ENCODE assay signal across 13 cellular contexts in genomic region chr22:48711669-48712068, GRCh38.
DNase-seq lines count a peak whose midpoint lies in the region; ATAC-seq and TF ChIP-seq lines count a peak whose summit lies in the region.
"Had no signal": no experiment of that assay in that cellular context is flagged by ENCODE, and none has a peak within 500 bp of the region (broad histone marks: within the 10 kb centered on the region; RNA-seq: fewer than 3 reads in every experiment).

No MANE protein-coding gene starts in this region.

- H3K27ac Mint-ChIP-seq in CD14-positive monocyte = peak overlapping the region in 1 of 7 donors; percentile 56
- H3K27ac Mint-ChIP-seq: CD8-positive, alpha-beta memory T cell had no signal

- no peak overlapping the region for H3K27ac ChIP-seq in left lung
- H3K27ac ChIP-seq: 22Rv1 had no signal

- H3K27me3 ChIP-seq in left lung = no peaks in the 10 kb centered on the region

- intact Hi-C loops in CD14-positive monocyte (cut with micrococcal nuclease) (no loop called here), left lung (cut with DNase I) (no loop called here), sciatic nerve (cut with DNase I) (no loop called here)

- ATAC-seq in left lung (no peak), sciatic nerve (no peak), GM21723 (IDR thresholded peaks at IDR 0.05; ENCODE audit: unreplicated experiment) (no peak)
- ATAC-seq: HCT116 had no signal

- no peaks in the 10 kb centered on the region for H3K36me3 Mint-ChIP-seq in CD14-positive monocyte
- H3K36me3 Mint-ChIP-seq: CD8-positive, alpha-beta memory T cell had no signal

- H3K4me3 ChIP-seq in left lung = no peak overlapping the region

- H3K4me1 ChIP-seq in left lung = no peaks in the 10 kb centered on the region
- H3K4me1 ChIP-seq: Caco-2 had no signal

- H3K9me3 Mint-ChIP-seq in CD14-positive monocyte = peaks cover 0 to 5% (median 2%) of the 10 kb centered on the region in 7 donors

- peaks cover 0 to 3% (median 0%) of the 10 kb centered on the region in 3 donors for H3K27me3 Mint-ChIP-seq in CD14-positive monocyte (ENCODE audit: low read depth in 3 of 3)

- peak; percentile 37 for DNase-seq in activated effector memory CD4-positive, alpha-beta T cell treated with anti-CD3 and anti-CD28 coated beads, Interleukin-2, amount 50 U/mL, for 16 hours
- DNase-seq in activated effector memory CD4-positive, alpha-beta T cell treated with Interleukin-2 at 50 U/mL for 16 hours = no peak
- peak; percentile 27 for DNase-seq in CD14-positive monocyte (ENCODE audit: low spot score)
- peak; percentile 17 to 55 for DNase-seq in left lung
- DNase-seq in sciatic nerve (ENCODE audit: low spot score) = peak; percentile 54
- DNase-seq in RPMI8226 = no peak
- DNase-seq in stimulated activated naive CD4-positive, alpha-beta T cell (lab: John Stamatoyannopoulos, UW) = no peak
- DNase-seq: GF-D8 had no signal

- peaks cover 0 to 7% of the 10 kb centered on the region in 2 donors for H3K9me3 ChIP-seq in left lung
- H3K9me3 ChIP-seq: Caco-2 had no signal

- no peaks in the 10 kb centered on the region for H3K4me1 Mint-ChIP-seq in CD14-positive monocyte
- H3K4me1 Mint-ChIP-seq: CD8-positive, alpha-beta memory T cell had no signal

- no peaks in the 10 kb centered on the region for H3K36me3 ChIP-seq in left lung

- no peak overlapping the region for H3K4me3 Mint-ChIP-seq in CD14-positive monocyte
- H3K4me3 Mint-ChIP-seq: CD8-positive, alpha-beta memory T cell had no signal

- TF ChIP-seq CTCF in CD14-positive monocyte (IDR thresholded peaks at IDR 0.05) (no peak), left lung (IDR thresholded peaks at IDR 0.05) (no peak)

Comparison
In these comparisons a context has a peak if more than half of its experiments do, and no peak if none do; other contexts are left out.
1. DNase-seq: peak in activated effector memory CD4-positive, alpha-beta T cell treated with anti-CD3 and anti-CD28 coated beads, Interleukin-2, amount 50 U/mL, for 16 hours (single experiment), CD14-positive monocyte (single experiment), left lung (2 of 2) and sciatic nerve (single experiment); none in activated effector memory CD4-positive, alpha-beta T cell treated with Interleukin-2 at 50 U/mL for 16 hours (single experiment), RPMI8226 (single experiment) and stimulated activated naive CD4-positive, alpha-beta T cell (0 of 6).